ENCODE assay signal across 17 cellular contexts in the genomic region with DNA sequence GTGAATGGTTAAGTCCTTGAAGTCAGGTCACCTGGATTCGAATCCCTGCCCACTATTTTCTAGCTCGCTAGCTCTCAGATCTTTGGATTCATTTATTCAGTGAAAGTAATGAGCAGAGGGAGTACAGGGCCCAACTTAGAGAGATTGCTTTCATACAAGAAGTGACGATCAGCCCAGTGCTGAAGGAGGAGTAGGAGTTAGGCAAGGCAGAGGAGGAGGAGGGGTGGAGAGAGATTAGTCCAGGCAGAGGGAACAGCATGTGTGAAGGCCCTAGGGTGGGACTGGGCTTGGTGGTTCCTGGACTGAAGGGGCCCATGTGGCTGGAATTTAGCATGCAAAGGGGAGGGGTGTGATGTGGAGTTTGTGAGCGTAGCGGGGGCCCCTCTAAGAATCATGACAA. TPM values are rescaled to one million over a fixed set of nuclear protein-coding genes. Genes with fewer than 3 reads are reported as not detected.
DNase-seq lines count a peak whose midpoint lies in the region; ATAC-seq and TF ChIP-seq lines count a peak whose summit lies in the region.
"Had no signal": no experiment of that assay in that cellular context is flagged by ENCODE, and none has a peak within 500 bp of the region (broad histone marks: within the 10 kb centered on the region; RNA-seq: fewer than 3 reads in every experiment).

No MANE protein-coding gene starts in this region.

- H3K27ac ChIP-seq in heart left ventricle = no peak overlapping the region

- peaks cover 14% of the 10 kb centered on the region for H3K4me1 Mint-ChIP-seq in WTC11
- H3K4me1 Mint-ChIP-seq in stimulated activated effector memory CD8-positive, alpha-beta T cell treated with anti-CD3 and anti-CD28 coated beads, Interleukin-12 subunit alpha, Interleukin-12 subunit beta, amount 100 ng/mL, for 72 hours = peaks cover 14% of the 10 kb centered on the region

- no peak overlapping the region for H3K4me3 Mint-ChIP-seq in WTC11
- no peak overlapping the region for H3K4me3 Mint-ChIP-seq in stimulated activated effector memory CD8-positive, alpha-beta T cell treated with anti-CD3 and anti-CD28 coated beads, Interleukin-12 subunit alpha, Interleukin-12 subunit beta, amount 100 ng/mL, for 72 hours

- DNase-seq in NCI-H82 (lab: John Stamatoyannopoulos, UW) (peak; percentile 55), NCI-H82 treated with DMSO at 0.1 percent for 48 hours (lab: John Stamatoyannopoulos, UW; ENCODE audit: unreplicated experiment) (no peak), WTC11 (ENCODE audit: low spot score) (no peak), heart left ventricle (no peak), 8988T (no peak)
- DNase-seq in stimulated activated effector memory CD8-positive, alpha-beta T cell treated with anti-CD3 and anti-CD28 coated beads, Interleukin-12 subunit alpha, Interleukin-12 subunit beta, amount 100 ng/mL, for 72 hours (ENCODE audit: low spot score in 2 of 2) = no peak
- DNase-seq: C1 segment of cervical spinal cord; Calu3; CD4-positive, alpha-beta memory T cell; COR-L47; DMS53; DMS79 treated with DMSO at 0.1 percent for 48 hours; GF-D8; H7; HCEC 1CT had no signal

- H3K9me3 ChIP-seq in heart left ventricle = no peaks in the 10 kb centered on the region

- H3K4me1 ChIP-seq in heart left ventricle = peaks cover 0 to 18% (median 7%) of the 10 kb centered on the region in 12 donors

- H3K27me3 ChIP-seq in heart left ventricle = peaks cover 0 to 9% (median 0%) of the 10 kb centered on the region in 9 donors

- ATAC-seq in WTC11 = no peak
- ATAC-seq in stimulated activated effector memory CD8-positive, alpha-beta T cell treated with anti-CD3 and anti-CD28 coated beads, Interleukin-12 subunit alpha, Interleukin-12 subunit beta, amount 100 ng/mL, for 72 hours = no peak
- ATAC-seq in heart left ventricle = no peak

- peaks cover 4% of the 10 kb centered on the region for H3K27me3 Mint-ChIP-seq in WTC11 (ENCODE audit: low read depth)

- TF ChIP-seq CTCF in WTC11 (IDR thresholded peaks at IDR 0.05) (no peak), heart left ventricle (IDR thresholded peaks at IDR 0.05) (no peak)

- POLR2A ChIA-PET in WTC11 (lab: Charles Lee) = no interaction called here

- H3K36me3 ChIP-seq in heart left ventricle = no peaks in the 10 kb centered on the region

- WGBS in heart left ventricle, 4 donors = 83 to 95% (median 90%) methylated on average over 5 of the region's 5 CpGs

- H3K9me3 Mint-ChIP-seq in WTC11 = peaks cover 3% of the 10 kb centered on the region; the same call in 1 of the 2 replicates
- no peaks in the 10 kb centered on the region for H3K9me3 Mint-ChIP-seq in stimulated activated effector memory CD8-positive, alpha-beta T cell treated with anti-CD3 and anti-CD28 coated beads, Interleukin-12 subunit alpha, Interleukin-12 subunit beta, amount 100 ng/mL, for 72 hours

- H3K36me3 Mint-ChIP-seq in WTC11 = no peaks in the 10 kb centered on the region
- no peaks in the 10 kb centered on the region for H3K36me3 Mint-ChIP-seq in stimulated activated effector memory CD8-positive, alpha-beta T cell treated with anti-CD3 and anti-CD28 coated beads, Interleukin-12 subunit alpha, Interleukin-12 subunit beta, amount 100 ng/mL, for 72 hours

- CTCF ChIA-PET in WTC11 (lab: Charles Lee) = interaction anchor here (0.5 kb wide), 1 partner anchor 79 kb away, joined by 3 read pairs; no protein-coding TSS in a partner anchor

- 0 out of 2 replicates have a peak overlapping the region, but pooled peaks have one; percentile 11 for H3K27ac Mint-ChIP-seq in WTC11
- peak overlapping the region; percentile 70 for H3K27ac Mint-ChIP-seq in stimulated activated effector memory CD8-positive, alpha-beta T cell treated with anti-CD3 and anti-CD28 coated beads, Interleukin-12 subunit alpha, Interleukin-12 subunit beta, amount 100 ng/mL, for 72 hours

- H3K4me3 ChIP-seq in heart left ventricle = no peak overlapping the region

- no peak for TF ChIP-seq POLR2A in heart left ventricle (IDR thresholded peaks at IDR 0.05)

- intact Hi-C loops in heart left ventricle (cut with DNase I) = no loop called here

TF ChIP-seq in WTC11, 78 proteins besides CTCF, POLR2A, EP300 and RAD21:
- TF ChIP-seq CREB1 (CRISPR knock-in tag; IDR thresholded peaks at IDR 0.05) = no peak
- no peak for TF ChIP-seq ZNF416 (CRISPR knock-in tag; IDR thresholded peaks at IDR 0.05)
- TF ChIP-seq GABPB1 (CRISPR knock-in tag; IDR thresholded peaks at IDR 0.05) = no peak
- no peak for TF ChIP-seq ZNF121 (CRISPR knock-in tag; IDR thresholded peaks at IDR 0.05)
- TF ChIP-seq NR2C2 (CRISPR knock-in tag; IDR thresholded peaks at IDR 0.05) = no peak
- TF ChIP-seq HMGA2 (CRISPR knock-in tag; IDR thresholded peaks at IDR 0.05) = no peak
- no peak for TF ChIP-seq MXD4 (CRISPR knock-in tag; IDR thresholded peaks at IDR 0.05; ENCODE audit: borderline replicate concordance)
- TF ChIP-seq CBFB (CRISPR knock-in tag; IDR thresholded peaks at IDR 0.05; ENCODE audit: low read depth) = no peak
- TF ChIP-seq, protein P1, sequence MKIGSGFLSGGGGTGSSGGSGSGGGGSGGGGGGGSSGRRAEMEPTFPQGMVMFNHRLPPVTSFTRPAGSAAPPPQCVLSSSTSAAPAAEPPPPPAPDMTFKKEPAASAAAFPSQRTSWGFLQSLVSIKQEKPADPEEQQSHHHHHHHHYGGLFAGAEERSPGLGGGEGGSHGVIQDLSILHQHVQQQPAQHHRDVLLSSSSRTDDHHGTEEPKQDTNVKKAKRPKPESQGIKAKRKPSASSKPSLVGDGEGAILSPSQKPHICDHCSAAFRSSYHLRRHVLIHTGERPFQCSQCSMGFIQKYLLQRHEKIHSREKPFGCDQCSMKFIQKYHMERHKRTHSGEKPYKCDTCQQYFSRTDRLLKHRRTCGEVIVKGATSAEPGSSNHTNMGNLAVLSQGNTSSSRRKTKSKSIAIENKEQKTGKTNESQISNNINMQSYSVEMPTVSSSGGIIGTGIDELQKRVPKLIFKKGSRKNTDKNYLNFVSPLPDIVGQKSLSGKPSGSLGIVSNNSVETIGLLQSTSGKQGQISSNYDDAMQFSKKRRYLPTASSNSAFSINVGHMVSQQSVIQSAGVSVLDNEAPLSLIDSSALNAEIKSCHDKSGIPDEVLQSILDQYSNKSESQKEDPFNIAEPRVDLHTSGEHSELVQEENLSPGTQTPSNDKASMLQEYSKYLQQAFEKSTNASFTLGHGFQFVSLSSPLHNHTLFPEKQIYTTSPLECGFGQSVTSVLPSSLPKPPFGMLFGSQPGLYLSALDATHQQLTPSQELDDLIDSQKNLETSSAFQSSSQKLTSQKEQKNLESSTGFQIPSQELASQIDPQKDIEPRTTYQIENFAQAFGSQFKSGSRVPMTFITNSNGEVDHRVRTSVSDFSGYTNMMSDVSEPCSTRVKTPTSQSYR (CRISPR knock-in tag; IDR thresholded peaks at IDR 0.05) = no peak
- TF ChIP-seq, protein P2, sequence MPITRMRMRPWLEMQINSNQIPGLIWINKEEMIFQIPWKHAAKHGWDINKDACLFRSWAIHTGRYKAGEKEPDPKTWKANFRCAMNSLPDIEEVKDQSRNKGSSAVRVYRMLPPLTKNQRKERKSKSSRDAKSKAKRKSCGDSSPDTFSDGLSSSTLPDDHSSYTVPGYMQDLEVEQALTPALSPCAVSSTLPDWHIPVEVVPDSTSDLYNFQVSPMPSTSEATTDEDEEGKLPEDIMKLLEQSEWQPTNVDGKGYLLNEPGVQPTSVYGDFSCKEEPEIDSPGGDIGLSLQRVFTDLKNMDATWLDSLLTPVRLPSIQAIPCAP (CRISPR knock-in tag; IDR thresholded peaks at IDR 0.05) = no peak

RNA-seq across cellular contexts. Expression of a gene that starts 3.8 kb away (rescaled TPM):
- 21.0 to 23.3 TPM (median 21.2 TPM) in 3 replicates for total RNA-seq in WTC11 (2021)
- total RNA-seq in heart left ventricle = 1 to 10 TPM in 7 of 9 donors, under 1 TPM in 2; 0.64 to 4.0 (median 1.5) TPM
- polyA plus RNA-seq in heart left ventricle = 1 to 10 TPM; 1.0 to 1.5 TPM

RNA-seq across cellular contexts. Expression of a gene that starts 21.2 kb away (rescaled TPM):
- 268 to 281 TPM (median 269 TPM) in 3 replicates for total RNA-seq in WTC11 (2021)
- 100 to 1,000 TPM in 8 of 9 donors, 10 to 100 TPM in 1; 97.2 to 153 (median 115) TPM for total RNA-seq in heart left ventricle
- 100 to 1,000 TPM; 158 to 228 TPM for polyA plus RNA-seq in heart left ventricle

RNA-seq across cellular contexts. Expression of a gene that starts 54.1 kb away (rescaled TPM):
- total RNA-seq in WTC11 (2021) (3.1 to 4.9 TPM (median 4.4 TPM) in 3 replicates), heart left ventricle (1 to 10 TPM; 4.1 to 8.7 (median 6.8) TPM)
- polyA plus RNA-seq in heart left ventricle = 1 to 10 TPM; 2.6 to 3.3 TPM
- total RNA-seq: A673 had no signal

RNA-seq across cellular contexts. Expression of a gene that starts 59.3 kb away (rescaled TPM):
- total RNA-seq in WTC11 (2021) (2.2 to 4.4 TPM (median 3.2 TPM) in 3 replicates), heart left ventricle (1 to 10 TPM in 2 of 9 donors, under 1 TPM in 4, not detected in 3; 0.07 to 6.9 (median 0.32) TPM)
- polyA plus RNA-seq in heart left ventricle = under 1 TPM in 1 of 2 donors, not detected in 1; 0.06 TPM
- total RNA-seq: A673; Calu3; CD4-positive, alpha-beta memory T cell had no signal
- polyA plus RNA-seq: BJ; CD4-positive, alpha-beta memory T cell had no signal
